Comparison of ENCODE assay signal across 1 cellular context in genomic region chr3:196609815-196610515, GRCh38.
TF ChIP-seq lines count a peak whose summit lies in the region.

No MANE protein-coding gene starts in this region.

TF ChIP-seq in HepG2, 621 proteins besides CTCF, POLR2A, EP300 and RAD21:
- TF ChIP-seq GLMP (CRISPR knock-in tag; IDR thresholded peaks at IDR 0.05; ENCODE audit: borderline replicate concordance) (no peak), ZNF891 (CRISPR knock-in tag; IDR thresholded peaks at IDR 0.05) (no peak), ZBTB20 (CRISPR knock-in tag; IDR thresholded peaks at IDR 0.05; ENCODE audit: borderline replicate concordance, low read depth) (no peak), ZNF839 (CRISPR knock-in tag; IDR thresholded peaks at IDR 0.05; ENCODE audit: borderline replicate concordance) (no peak), ZNF720 (CRISPR knock-in tag; IDR thresholded peaks at IDR 0.05) (no peak), ZNF362 (CRISPR knock-in tag; IDR thresholded peaks at IDR 0.05; ENCODE audit: borderline replicate concordance) (no peak), ZNF598 (CRISPR knock-in tag; IDR thresholded peaks at IDR 0.05; ENCODE audit: borderline replicate concordance) (no peak)
